ENCODE assay signal across 10 cellular contexts in genomic region chr4:169024762-169025161, GRCh38. TPM values are rescaled to one million over a fixed set of nuclear protein-coding genes. Genes with fewer than 3 reads are reported as not detected.
DNase-seq lines count a peak whose midpoint lies in the region; ATAC-seq and TF ChIP-seq lines count a peak whose summit lies in the region.
"Had no signal": no experiment of that assay in that cellular context is flagged by ENCODE, and none has a peak within 500 bp of the region (broad histone marks: within the 10 kb centered on the region; RNA-seq: fewer than 3 reads in every experiment).

No MANE protein-coding gene starts in this region.

- TF ChIP-seq POLR2A in tibial nerve (IDR thresholded peaks at IDR 0.05): no peak

- H3K36me3 ChIP-seq in WERI-Rb-1: no peaks in the 10 kb centered on the region
- no peaks in the 10 kb centered on the region for H3K36me3 ChIP-seq in tibial nerve
- H3K36me3 ChIP-seq: BLaER1 treated with 17β-estradiol and CSF1 and Interleukin-3, amounts not matched to agents 10 nM and 100 nM had no signal

- H3K27ac ChIP-seq in WERI-Rb-1 (no peak overlapping the region), tibial nerve (no peak overlapping the region)
- H3K27ac ChIP-seq: BLaER1 treated with 17β-estradiol and CSF1 and Interleukin-3, amounts not matched to agents 10 nM and 100 nM had no signal

- H3K9me3 ChIP-seq in WERI-Rb-1 (ENCODE audit: severe bottlenecking): no peaks in the 10 kb centered on the region
- H3K9me3 ChIP-seq in tibial nerve: no peaks in the 10 kb centered on the region
- H3K9me3 ChIP-seq: BLaER1 treated with 17β-estradiol and CSF1 and Interleukin-3, amounts not matched to agents 10 nM and 100 nM had no signal

- peak; percentile 77 for TF ChIP-seq CTCF in WERI-Rb-1 (IDR thresholded peaks at IDR 0.05; ENCODE audit: low read depth, low read length)
- peak; percentile 31 to 72 (median 52) for TF ChIP-seq CTCF in tibial nerve (IDR thresholded peaks at IDR 0.05)

- TF ChIP-seq RAD21 in Ishikawa (IDR thresholded peaks at IDR 0.05; ENCODE audit: low read depth): peak; percentile 93

- ATAC-seq in GM21723 (IDR thresholded peaks at IDR 0.05; ENCODE audit: unreplicated experiment): peak; percentile 89

- DNase-seq in NCI-H1105 treated with DMSO at 0.1 percent for 48 hours (lab: John Stamatoyannopoulos, UW) (peak; percentile 5), NCI-H1105 (lab: John Stamatoyannopoulos, UW) (no peak), WERI-Rb-1 (peak; percentile 37), hepatic stellate cell (ENCODE audit: low spot score) (peak; percentile 52), tibial nerve (ENCODE audit: low spot score in 2 of 2) (peak in 1 of 2 donors; percentile 24)
- no peak for DNase-seq in activated CD8-positive, alpha-beta memory T cell treated with anti-CD3 and anti-CD28 coated beads, Interleukin-2, amount 50 U/mL, for 48 hours
- DNase-seq: activated naive CD8-positive, alpha-beta T cell treated with anti-CD3 and anti-CD28 coated beads, Interleukin-2, amount 10 ng/mL, durations not matched to agents 7 days and 5 days had no signal

- TF ChIP-seq EP300 in Ishikawa (IDR thresholded peaks at IDR 0.05; ENCODE audit: borderline replicate concordance) (no peak), tibial nerve (IDR thresholded peaks at IDR 0.05) (no peak)

- H3K27me3 ChIP-seq in WERI-Rb-1 (ENCODE audit: insufficient read depth, low read depth, severe bottlenecking): no peaks in the 10 kb centered on the region
- H3K27me3 ChIP-seq in tibial nerve: no peaks in the 10 kb centered on the region
- H3K27me3 ChIP-seq: BLaER1 treated with 17β-estradiol and CSF1 and Interleukin-3, amounts not matched to agents 10 nM and 100 nM had no signal

- peaks cover 0 to 5% (median 0%) of the 10 kb centered on the region in 4 donors for H3K4me1 ChIP-seq in tibial nerve

- 0 to 12% methylated on average over 2 of the region's 2 CpGs for WGBS in tibial nerve, 2 donors

- H3K4me3 ChIP-seq in WERI-Rb-1 (ENCODE audit: low read depth, low read length) (no peak overlapping the region), tibial nerve (no peak overlapping the region)
- H3K4me3 ChIP-seq: BLaER1 treated with 17β-estradiol and CSF1 and Interleukin-3, amounts not matched to agents 10 nM and 100 nM had no signal

TF ChIP-seq in Ishikawa, 13 proteins besides CTCF, POLR2A, EP300 and RAD21:
- TF ChIP-seq CEBPB (IDR thresholded peaks at IDR 0.05): no peak
- TF ChIP-seq TEAD4 (IDR thresholded peaks at IDR 0.05): no peak
- no peak for TF ChIP-seq REST (IDR thresholded peaks at IDR 0.05; ENCODE audit: low read depth)
- no peak for TF ChIP-seq USF1 (IDR thresholded peaks at IDR 0.05)
- TF ChIP-seq FOXM1 (IDR thresholded peaks at IDR 0.05; ENCODE audit: borderline replicate concordance, low read depth): no peak
- no peak for TF ChIP-seq YY1 (IDR thresholded peaks at IDR 0.05; ENCODE audit: low read depth)
- TF ChIP-seq CREB1 (IDR thresholded peaks at IDR 0.05; ENCODE audit: low read depth): no peak
- TF ChIP-seq TAF1 (IDR thresholded peaks at IDR 0.05; ENCODE audit: low read depth): no peak
- TF ChIP-seq TCF12 (IDR thresholded peaks at IDR 0.05; ENCODE audit: low read depth): no peak
- TF ChIP-seq NFIC (IDR thresholded peaks at IDR 0.05): no peak
- TF ChIP-seq ZBTB7A (IDR thresholded peaks at IDR 0.05; ENCODE audit: low read depth): no peak
- TF ChIP-seq EGR1 (IDR thresholded peaks at IDR 0.05): no peak
- no peak for TF ChIP-seq MAX (IDR thresholded peaks at IDR 0.05)

RNA-seq across cellular contexts. Expression of gene CBR4, which starts 14.7 kb away (rescaled TPM):
- total RNA-seq in tibial nerve: 10 to 100 TPM; 20.4 to 25.6 (median 24.7) TPM

Comparison
In these comparisons a context has a peak if more than half of its experiments do, and no peak if none do; other contexts are left out.
1. DNase-seq: peak in NCI-H1105 treated with DMSO at 0.1 percent for 48 hours (single experiment), WERI-Rb-1 (single experiment) and hepatic stellate cell (single experiment); none in NCI-H1105 (single experiment) and activated CD8-positive, alpha-beta memory T cell treated with anti-CD3 and anti-CD28 coated beads, Interleukin-2, amount 50 U/mL, for 48 hours (single experiment).